ENCODE assay signal across 6 cellular contexts in the genomic region with DNA sequence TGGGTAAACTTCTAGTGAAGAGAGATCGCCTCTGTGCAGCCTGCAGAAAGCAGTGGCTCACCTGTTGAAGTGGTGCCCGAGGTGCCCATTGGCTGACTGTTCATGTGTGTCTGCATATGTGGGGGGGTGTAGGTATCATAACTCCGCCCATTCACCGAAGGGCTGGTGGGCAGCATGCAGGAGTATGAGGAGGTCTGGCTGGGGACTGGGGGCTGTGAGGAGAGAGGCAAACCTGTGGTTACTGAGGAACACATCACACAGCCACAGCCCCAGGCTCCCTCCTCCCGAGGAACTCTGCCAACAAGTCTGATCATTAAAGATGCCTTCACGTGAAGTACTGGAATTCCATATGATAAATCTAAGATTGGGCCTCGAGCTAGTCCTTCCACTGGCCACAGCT. TPM values are rescaled to one million over a fixed set of nuclear protein-coding genes. Genes with fewer than 3 reads are reported as not detected.
"Had no signal": no experiment of that assay in that cellular context is flagged by ENCODE, and none has a peak within 500 bp of the region (broad histone marks: within the 10 kb centered on the region; RNA-seq: fewer than 3 reads in every experiment).

No MANE protein-coding gene starts in this region.

- DNase-seq: GM23248, GOT3, H7 had no signal

- H3K36me3 ChIP-seq: HAP-1 had no signal

- H2AFZ ChIP-seq: GM23248 had no signal

- H3K4me1 Mint-ChIP-seq: IgD-negative memory B cell had no signal

- H3K9me3 ChIP-seq: HAP-1 had no signal

- H3K27ac ChIP-seq: GM23248 had no signal

- H3K27ac Mint-ChIP-seq: IgD-negative memory B cell had no signal

- H3K4me1 ChIP-seq: HAP-1 had no signal

- H3K4me3 Mint-ChIP-seq: IgD-negative memory B cell had no signal

- H3K4me3 ChIP-seq: GM23248, HAP-1 had no signal

- H3K36me3 Mint-ChIP-seq: IgD-negative memory B cell had no signal

RNA-seq across cellular contexts. Expression of a gene that starts 20.5 kb away (rescaled TPM):
- total RNA-seq: GM23248, HT-29 had no signal
